ENCODE assay signal across 9 cellular contexts in genomic region chr9:124054671-124055212, GRCh38. TPM values are rescaled to one million over a fixed set of nuclear protein-coding genes. Genes with fewer than 3 reads are reported as not detected.
DNase-seq lines count a peak whose midpoint lies in the region; ATAC-seq and TF ChIP-seq lines count a peak whose summit lies in the region.
"Had no signal": no experiment of that assay in that cellular context is flagged by ENCODE, and none has a peak within 500 bp of the region (broad histone marks: within the 10 kb centered on the region; RNA-seq: fewer than 3 reads in every experiment).

No MANE protein-coding gene starts in this region.

- POLR2A ChIA-PET in activated CD4-positive, alpha-beta memory T cell treated with anti-CD3 and anti-CD28 coated beads for 36 hours (lab: Charles Lee), result no interaction called here

- H3K4me1 Mint-ChIP-seq in activated CD4-positive, alpha-beta memory T cell treated with anti-CD3 and anti-CD28 coated beads for 36 hours (ENCODE audit: low read depth), result no peaks in the 10 kb centered on the region
- H3K4me1 Mint-ChIP-seq: natural killer cell had no signal

- no peaks in the 10 kb centered on the region for H3K27me3 ChIP-seq in ascending aorta

- no peaks in the 10 kb centered on the region for H3K9me3 Mint-ChIP-seq in activated CD4-positive, alpha-beta memory T cell treated with anti-CD3 and anti-CD28 coated beads for 36 hours
- H3K9me3 Mint-ChIP-seq: natural killer cell had no signal

- TF ChIP-seq CTCF in GM12865 (IDR thresholded peaks at IDR 0.05; ENCODE audit: insufficient read depth, low read depth, low read length, missing control alignments) (no peak), ascending aorta (IDR thresholded peaks at IDR 0.05) (no peak)

- DNase-seq in GM12865 (ENCODE audit: low read depth), result peak; percentile 91
- peak; percentile 68 for DNase-seq in activated CD4-positive, alpha-beta memory T cell treated with anti-CD3 and anti-CD28 coated beads for 36 hours
- DNase-seq in stimulated activated CD4-positive, alpha-beta T cell treated with anti-CD3 and anti-CD28 coated beads, Interleukin-4, amount 100 ng/mL, for 48 hours (ENCODE audit: low read depth in 2 of 2), result peak; percentile 31 to 58
- DNase-seq in activated gamma-delta T cell treated with Interleukin-2 at 50 U/mL for 16 hours, result no peak
- DNase-seq in effector CD4-positive, alpha-beta T cell, result no peak
- DNase-seq in ascending aorta (ENCODE audit: low spot score in 2 of 2), result no peak
- DNase-seq: natural killer cell had no signal

- intact Hi-C loops in activated CD4-positive, alpha-beta memory T cell treated with anti-CD3 and anti-CD28 coated beads for 36 hours (cut with micrococcal nuclease), result no loop called here
- intact Hi-C loops in ascending aorta (cut with DNase I), result no loop called here

- no peaks in the 10 kb centered on the region for H3K36me3 Mint-ChIP-seq in activated CD4-positive, alpha-beta memory T cell treated with anti-CD3 and anti-CD28 coated beads for 36 hours
- H3K36me3 Mint-ChIP-seq: natural killer cell had no signal

- CTCF ChIA-PET in activated CD4-positive, alpha-beta memory T cell treated with anti-CD3 and anti-CD28 coated beads for 36 hours (lab: Charles Lee), result interaction anchor here (1.6 to 7.6 kb wide), 2 partner anchors 14 to 71 kb away, joined by 5 to 55 read pairs; no protein-coding TSS in a partner anchor

- no peak overlapping the region for H3K27ac ChIP-seq in ascending aorta

- peaks cover 33% of the 10 kb centered on the region for H3K27me3 Mint-ChIP-seq in activated CD4-positive, alpha-beta memory T cell treated with anti-CD3 and anti-CD28 coated beads for 36 hours

- ATAC-seq in GM19463 (IDR thresholded peaks at IDR 0.05; ENCODE audit: unreplicated experiment), result peak; percentile 94
- ATAC-seq in HG03432 (IDR thresholded peaks at IDR 0.05; ENCODE audit: unreplicated experiment), result peak; percentile 98

- no peak overlapping the region for H3K4me3 Mint-ChIP-seq in activated CD4-positive, alpha-beta memory T cell treated with anti-CD3 and anti-CD28 coated beads for 36 hours
- H3K4me3 Mint-ChIP-seq: natural killer cell had no signal

- H3K4me3 ChIP-seq in GM12865 (ENCODE audit: low read depth, low read length) (no peak overlapping the region), ascending aorta (no peak overlapping the region)

- H3K36me3 ChIP-seq in ascending aorta, result no peaks in the 10 kb centered on the region

- H3K9me3 ChIP-seq in ascending aorta, result no peaks in the 10 kb centered on the region

- H3K4me1 ChIP-seq in ascending aorta, result no peaks in the 10 kb centered on the region

- no peak overlapping the region for H3K27ac Mint-ChIP-seq in activated CD4-positive, alpha-beta memory T cell treated with anti-CD3 and anti-CD28 coated beads for 36 hours
- H3K27ac Mint-ChIP-seq: natural killer cell had no signal

RNA-seq across cellular contexts. Expression of gene LHX2, which starts 43.2 kb away (rescaled TPM):
- not detected for total RNA-seq in activated CD4-positive, alpha-beta memory T cell treated with anti-CD3 and anti-CD28 coated beads for 36 hours
- not detected for total RNA-seq in ascending aorta
- total RNA-seq: natural killer cell had no signal

Comparison
In these comparisons a context has a peak if more than half of its experiments do, and no peak if none do; other contexts are left out.
1. DNase-seq: peak in GM12865 (single experiment), activated CD4-positive, alpha-beta memory T cell treated with anti-CD3 and anti-CD28 coated beads for 36 hours (single experiment) and stimulated activated CD4-positive, alpha-beta T cell treated with anti-CD3 and anti-CD28 coated beads, Interleukin-4, amount 100 ng/mL, for 48 hours (2 of 2); none in activated gamma-delta T cell treated with Interleukin-2 at 50 U/mL for 16 hours (single experiment), effector CD4-positive, alpha-beta T cell (single experiment) and ascending aorta (0 of 2).